ENCODE assay signal across 17 cellular contexts in genomic region chr22:42907404-42908081, GRCh38. TPM values are rescaled to one million over a fixed set of nuclear protein-coding genes. Genes with fewer than 3 reads are reported as not detected.
DNase-seq lines count a peak whose midpoint lies in the region; ATAC-seq, FAIRE-seq and TF ChIP-seq lines count a peak whose summit lies in the region.
"Had no signal": no experiment of that assay in that cellular context is flagged by ENCODE, and none has a peak within 500 bp of the region (broad histone marks: within the 10 kb centered on the region; RNA-seq: fewer than 3 reads in every experiment).

No MANE protein-coding gene starts in this region.

- ATAC-seq in heart right ventricle (peak in 4 of 8 donors; percentile 1 to 27 (median 6)), sciatic nerve (peak; percentile 31), GM21576 (IDR thresholded peaks at IDR 0.05; ENCODE audit: unreplicated experiment) (no peak), HG02840 (IDR thresholded peaks at IDR 0.05; ENCODE audit: low FRiP score, unreplicated experiment) (no peak)
- ATAC-seq: stimulated activated effector memory CD8-positive, alpha-beta T cell treated with anti-CD3 and anti-CD28 coated beads, Interleukin-12 subunit alpha, Interleukin-12 subunit beta, amount 100 ng/mL, for 72 hours had no signal

- H3K36me3 ChIP-seq in BLaER1 treated with 17β-estradiol and CSF1 and Interleukin-3, amounts not matched to agents 10 nM and 100 nM, result peaks cover 42 to 81% (median 65%) of the 10 kb centered on the region in 11 experiments
- peaks cover 6% of the 10 kb centered on the region for H3K36me3 ChIP-seq in bronchial epithelial cell (ENCODE audit: control insufficient read depth, insufficient read depth, low read length)
- H3K36me3 ChIP-seq in heart right ventricle, result peaks cover 0 to 26% (median 0%) of the 10 kb centered on the region in 9 donors

- H3K4me1 ChIP-seq in BLaER1 treated with 17β-estradiol and CSF1 and Interleukin-3, amounts not matched to agents 10 nM and 100 nM, result peaks cover 92 to 100% (median 98%) of the 10 kb centered on the region in 10 experiments
- peaks cover 53 to 100% (median 87%) of the 10 kb centered on the region in 9 donors for H3K4me1 ChIP-seq in heart right ventricle
- H3K4me1 ChIP-seq: Caco-2 had no signal

- H3K27me3 ChIP-seq in BLaER1 treated with 17β-estradiol and CSF1 and Interleukin-3, amounts not matched to agents 10 nM and 100 nM, result no peaks in the 10 kb centered on the region
- H3K27me3 ChIP-seq in bronchial epithelial cell (ENCODE audit: control insufficient read depth, insufficient read depth, low read length) (no peaks in the 10 kb centered on the region), heart right ventricle (no peaks in the 10 kb centered on the region)

- no peaks in the 10 kb centered on the region for H3K9me3 ChIP-seq in BLaER1 treated with 17β-estradiol and CSF1 and Interleukin-3, amounts not matched to agents 10 nM and 100 nM (replicated peaks in 1 of 11)
- no peaks in the 10 kb centered on the region for H3K9me3 ChIP-seq in heart right ventricle
- H3K9me3 ChIP-seq: Caco-2, mucosa of descending colon had no signal

- WGBS in heart right ventricle, 2 donors, result 53 to 62% methylated on average over 22 of the region's 22 CpGs

- H4K20me1 ChIP-seq in BLaER1 treated with 17β-estradiol and CSF1 and Interleukin-3, amounts not matched to agents 10 nM and 100 nM, result peaks cover 10 to 100% (median 55%) of the 10 kb centered on the region in 11 experiments; a peak in 17 of 22 replicates

- DNase-seq in bronchial epithelial cell (ENCODE audit: low read depth) (peak; percentile 58), heart right ventricle (no peak), sciatic nerve (ENCODE audit: low spot score) (no peak), NK-92 (lab: John Stamatoyannopoulos, UW; ENCODE audit: unreplicated experiment) (no peak)
- DNase-seq in stimulated activated naive CD4-positive, alpha-beta T cell (lab: John Stamatoyannopoulos, UW), result no peak
- DNase-seq: activated naive CD4-positive, alpha-beta T cell treated with Interleukin-2 at 50 U/mL for 16 hours; Caco-2; GDM1; immature natural killer cell; mucosa of descending colon; NCI-H1417 treated with DMSO at 0.1 percent for 48 hours; retina; stimulated activated CD4-positive, alpha-beta T cell treated with anti-CD3 and anti-CD28 coated beads, Interleukin-4, amount 100 ng/mL, for 4 hours had no signal

- peak; percentile 18 for FAIRE-seq in bronchial epithelial cell (lab: Jason Lieb, UNC)

- H3K9ac ChIP-seq in BLaER1 treated with 17β-estradiol and CSF1 and Interleukin-3, amounts not matched to agents 10 nM and 100 nM, result peak overlapping the region in 9 of 11 experiments; percentile 31 to 76 (median 53); a peak in 12 of 22 replicates

- peak overlapping the region in 1 of 10 experiments; percentile 17; a peak in 1 of 20 replicates for H3K4me3 ChIP-seq in BLaER1 treated with 17β-estradiol and CSF1 and Interleukin-3, amounts not matched to agents 10 nM and 100 nM
- H3K4me3 ChIP-seq in bronchial epithelial cell (ENCODE audit: low read depth, low read length) (no peak overlapping the region), heart right ventricle (no peak overlapping the region)
- H3K4me3 ChIP-seq: mucosa of descending colon had no signal

- TF ChIP-seq CTCF in bronchial epithelial cell (IDR thresholded peaks at IDR 0.05; ENCODE audit: insufficient read depth, low read length, severe bottlenecking), result peak; percentile 29
- no peak for TF ChIP-seq CTCF in heart right ventricle (IDR thresholded peaks at IDR 0.05)

- H3K4me2 ChIP-seq in BLaER1 treated with 17β-estradiol and CSF1 and Interleukin-3, amounts not matched to agents 10 nM and 100 nM, result peak overlapping the region; percentile 68 to 93 (median 87)

- peak overlapping the region in 8 of 11 experiments; percentile 53 to 92 (median 72); a peak in 15 of 22 replicates for H3K27ac ChIP-seq in BLaER1 treated with 17β-estradiol and CSF1 and Interleukin-3, amounts not matched to agents 10 nM and 100 nM
- H3K27ac ChIP-seq in heart right ventricle, result peak overlapping the region; percentile 58 to 86 (median 74)

- intact Hi-C loops in heart right ventricle (cut with DNase I) (loop anchor here in 3 of 10 donors (10.0 kb wide), 2 partner anchors 57 to 107 kb away; partner anchors contain the start of gene PACSIN2 (in 1 of the 3)), sciatic nerve (cut with DNase I) (no loop called here)

RNA-seq across cellular contexts. Expression of gene ARFGAP3, which starts 50.5 kb away (rescaled TPM):
- total RNA-seq in bronchial epithelial cell, result 76.7 and 87.7 TPM in 2 replicates
- 10 to 100 TPM; 10.6 to 29.4 (median 23.2) TPM for total RNA-seq in heart right ventricle
- 10 to 100 TPM; 21.9 to 24.4 TPM for polyA plus RNA-seq in heart right ventricle
- total RNA-seq in sciatic nerve, result 46.8 TPM
